Comparison of ENCODE assay signal across 1 cellular context in the genomic region with DNA sequence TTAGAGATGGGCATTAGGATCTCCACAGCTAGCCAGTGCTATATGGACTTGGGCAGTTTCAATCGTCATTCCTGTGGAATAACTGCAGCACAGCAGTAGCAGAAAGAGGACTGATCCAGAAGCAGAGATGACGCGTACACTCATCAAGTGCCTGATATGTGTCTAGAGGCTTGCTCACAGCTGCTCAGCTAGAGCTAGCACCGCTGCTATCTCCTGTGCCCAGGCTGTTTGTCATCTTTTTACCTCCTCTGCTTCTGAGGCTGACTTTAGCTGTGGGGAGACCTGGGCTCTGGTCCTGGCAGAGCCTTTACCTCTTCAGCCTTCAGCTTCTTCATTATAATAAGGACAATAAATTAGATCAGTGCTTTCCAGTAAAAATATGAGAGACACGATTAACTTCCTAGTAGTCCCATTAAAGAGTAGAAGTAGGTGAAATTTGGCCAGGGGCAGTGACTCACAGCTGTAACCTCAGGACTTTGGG.
TF ChIP-seq lines count a peak whose summit lies in the region.

No MANE protein-coding gene starts in this region.

TF ChIP-seq in K562, 482 proteins besides CTCF, POLR2A, EP300 and RAD21 (continued from another document and continues in another):
- TF ChIP-seq, protein P1, sequence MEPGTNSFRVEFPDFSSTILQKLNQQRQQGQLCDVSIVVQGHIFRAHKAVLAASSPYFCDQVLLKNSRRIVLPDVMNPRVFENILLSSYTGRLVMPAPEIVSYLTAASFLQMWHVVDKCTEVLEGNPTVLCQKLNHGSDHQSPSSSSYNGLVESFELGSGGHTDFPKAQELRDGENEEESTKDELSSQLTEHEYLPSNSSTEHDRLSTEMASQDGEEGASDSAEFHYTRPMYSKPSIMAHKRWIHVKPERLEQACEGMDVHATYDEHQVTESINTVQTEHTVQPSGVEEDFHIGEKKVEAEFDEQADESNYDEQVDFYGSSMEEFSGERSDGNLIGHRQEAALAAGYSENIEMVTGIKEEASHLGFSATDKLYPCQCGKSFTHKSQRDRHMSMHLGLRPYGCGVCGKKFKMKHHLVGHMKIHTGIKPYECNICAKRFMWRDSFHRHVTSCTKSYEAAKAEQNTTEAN (CRISPR knock-in tag; IDR thresholded peaks at IDR 0.05), result no peak
- TF ChIP-seq POLR2AphosphoS5 (IDR thresholded peaks at IDR 0.05; ENCODE audit: control insufficient read depth, insufficient read depth, low read depth, low read length), result peak; percentile 86; the same call in 1 of the 2 replicates
- no peak for TF ChIP-seq KLF6 (CRISPR knock-in tag; IDR thresholded peaks at IDR 0.05; ENCODE audit: borderline replicate concordance)
- TF ChIP-seq ZNF766 (CRISPR knock-in tag; conservative IDR thresholded peaks at IDR 0.05), result peak; percentile 63; the same call in 1 of the 2 replicates
- TF ChIP-seq, protein P2, sequence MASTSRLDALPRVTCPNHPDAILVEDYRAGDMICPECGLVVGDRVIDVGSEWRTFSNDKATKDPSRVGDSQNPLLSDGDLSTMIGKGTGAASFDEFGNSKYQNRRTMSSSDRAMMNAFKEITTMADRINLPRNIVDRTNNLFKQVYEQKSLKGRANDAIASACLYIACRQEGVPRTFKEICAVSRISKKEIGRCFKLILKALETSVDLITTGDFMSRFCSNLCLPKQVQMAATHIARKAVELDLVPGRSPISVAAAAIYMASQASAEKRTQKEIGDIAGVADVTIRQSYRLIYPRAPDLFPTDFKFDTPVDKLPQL (IDR thresholded peaks at IDR 0.05; ENCODE audit: extremely low read depth, insufficient read length), result no peak
- TF ChIP-seq, protein P3, sequence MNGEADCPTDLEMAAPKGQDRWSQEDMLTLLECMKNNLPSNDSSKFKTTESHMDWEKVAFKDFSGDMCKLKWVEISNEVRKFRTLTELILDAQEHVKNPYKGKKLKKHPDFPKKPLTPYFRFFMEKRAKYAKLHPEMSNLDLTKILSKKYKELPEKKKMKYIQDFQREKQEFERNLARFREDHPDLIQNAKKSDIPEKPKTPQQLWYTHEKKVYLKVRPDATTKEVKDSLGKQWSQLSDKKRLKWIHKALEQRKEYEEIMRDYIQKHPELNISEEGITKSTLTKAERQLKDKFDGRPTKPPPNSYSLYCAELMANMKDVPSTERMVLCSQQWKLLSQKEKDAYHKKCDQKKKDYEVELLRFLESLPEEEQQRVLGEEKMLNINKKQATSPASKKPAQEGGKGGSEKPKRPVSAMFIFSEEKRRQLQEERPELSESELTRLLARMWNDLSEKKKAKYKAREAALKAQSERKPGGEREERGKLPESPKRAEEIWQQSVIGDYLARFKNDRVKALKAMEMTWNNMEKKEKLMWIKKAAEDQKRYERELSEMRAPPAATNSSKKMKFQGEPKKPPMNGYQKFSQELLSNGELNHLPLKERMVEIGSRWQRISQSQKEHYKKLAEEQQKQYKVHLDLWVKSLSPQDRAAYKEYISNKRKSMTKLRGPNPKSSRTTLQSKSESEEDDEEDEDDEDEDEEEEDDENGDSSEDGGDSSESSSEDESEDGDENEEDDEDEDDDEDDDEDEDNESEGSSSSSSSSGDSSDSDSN (IDR thresholded peaks at IDR 0.05; ENCODE audit: borderline replicate concordance in 1 of 2, low read depth in 2 of 2, low read length in 2 of 2), result 0 out of 4 replicates have a peak, but pooled peaks of 1 of the 2 experiments have one; percentile 56
- no peak for TF ChIP-seq MBD2 (IDR thresholded peaks at IDR 0.05; ENCODE audit: borderline replicate concordance, low read depth)
- TF ChIP-seq, protein P4, sequence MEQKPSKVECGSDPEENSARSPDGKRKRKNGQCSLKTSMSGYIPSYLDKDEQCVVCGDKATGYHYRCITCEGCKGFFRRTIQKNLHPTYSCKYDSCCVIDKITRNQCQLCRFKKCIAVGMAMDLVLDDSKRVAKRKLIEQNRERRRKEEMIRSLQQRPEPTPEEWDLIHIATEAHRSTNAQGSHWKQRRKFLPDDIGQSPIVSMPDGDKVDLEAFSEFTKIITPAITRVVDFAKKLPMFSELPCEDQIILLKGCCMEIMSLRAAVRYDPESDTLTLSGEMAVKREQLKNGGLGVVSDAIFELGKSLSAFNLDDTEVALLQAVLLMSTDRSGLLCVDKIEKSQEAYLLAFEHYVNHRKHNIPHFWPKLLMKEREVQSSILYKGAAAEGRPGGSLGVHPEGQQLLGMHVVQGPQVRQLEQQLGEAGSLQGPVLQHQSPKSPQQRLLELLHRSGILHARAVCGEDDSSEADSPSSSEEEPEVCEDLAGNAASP (IDR thresholded peaks at IDR 0.05), result no peak
- TF ChIP-seq ZNF717 (CRISPR knock-in tag; IDR thresholded peaks at IDR 0.05), result no peak
- no peak for TF ChIP-seq ELF4 (CRISPR knock-in tag; IDR thresholded peaks at IDR 0.05)
- peak; percentile 18 for TF ChIP-seq TBP (optimal IDR thresholded peaks at IDR 0.05; ENCODE audit: low read depth, low read length)
- TF ChIP-seq ZC3H8 (IDR thresholded peaks at IDR 0.05), result no peak
- TF ChIP-seq NONO (IDR thresholded peaks at IDR 0.05; ENCODE audit: low read depth in 2 of 2, low read length in 1 of 2), result 0 out of 4 replicates have a peak, but pooled peaks of 1 of the 2 experiments have one; percentile 59
- TF ChIP-seq LEF1 (IDR thresholded peaks at IDR 0.05), result peak; percentile 47; the same call in 1 of the 2 replicates
- TF ChIP-seq RBM25 (IDR thresholded peaks at IDR 0.05; ENCODE audit: low read depth, low read length, severe bottlenecking), result no peak
- TF ChIP-seq PML (IDR thresholded peaks at IDR 0.05; ENCODE audit: low read length), result peak; percentile 54; the same call in 1 of the 2 replicates
- peak; percentile 76 for TF ChIP-seq MEIS2 (IDR thresholded peaks at IDR 0.05; ENCODE audit: partially characterized antibody)
- peak; percentile 89 for TF ChIP-seq SMARCA4 (IDR thresholded peaks at IDR 0.05)
- TF ChIP-seq FOXM1 (IDR thresholded peaks at IDR 0.05; ENCODE audit: low read depth), result peak; percentile 37; the same call in 1 of the 2 replicates
- TF ChIP-seq FOXM1 (CRISPR knock-in tag; IDR thresholded peaks at IDR 0.05; ENCODE audit: low read depth), result no peak
- peak; percentile 35; the same call in 1 of the 2 replicates for TF ChIP-seq CXXC5 (CRISPR knock-in tag; IDR thresholded peaks at IDR 0.05)
- TF ChIP-seq JUN (IDR thresholded peaks at IDR 0.05; ENCODE audit: borderline replicate concordance, low read depth, low read length), result peak; percentile 50; the same call in 1 of the 2 replicates
- TF ChIP-seq JUN (CRISPR knock-in tag; IDR thresholded peaks at IDR 0.05; ENCODE audit: borderline replicate concordance), result no peak
- peak; percentile 62 for TF ChIP-seq SMARCB1 (IDR thresholded peaks at IDR 0.05; ENCODE audit: insufficient read length, low read depth)
- TF ChIP-seq ZNF146 (CRISPR knock-in tag; IDR thresholded peaks at IDR 0.05; ENCODE audit: unreplicated experiment), result no peak
- peak; percentile 31; the same call in 1 of the 2 replicates for TF ChIP-seq HDAC2 (IDR thresholded peaks at IDR 0.05)
- no peak for TF ChIP-seq POLR3G (IDR thresholded peaks at IDR 0.05; ENCODE audit: extremely low read depth, insufficient read length, insufficient replicate concordance)
- TF ChIP-seq SUPT5H (IDR thresholded peaks at IDR 0.05), result no peak
- peak; percentile 93 for TF ChIP-seq TCF3 (CRISPR knock-in tag; IDR thresholded peaks at IDR 0.05)
- TF ChIP-seq STAT5A (IDR thresholded peaks at IDR 0.05; ENCODE audit: borderline replicate concordance, low read length), result peak; percentile 83; the same call in 1 of the 2 replicates
- peak; percentile 93 for TF ChIP-seq TEAD4 (IDR thresholded peaks at IDR 0.05; ENCODE audit: low read length)
- no peak for TF ChIP-seq TEAD4 (CRISPR knock-in tag; IDR thresholded peaks at IDR 0.05; ENCODE audit: borderline replicate concordance)
- TF ChIP-seq, protein P5, sequence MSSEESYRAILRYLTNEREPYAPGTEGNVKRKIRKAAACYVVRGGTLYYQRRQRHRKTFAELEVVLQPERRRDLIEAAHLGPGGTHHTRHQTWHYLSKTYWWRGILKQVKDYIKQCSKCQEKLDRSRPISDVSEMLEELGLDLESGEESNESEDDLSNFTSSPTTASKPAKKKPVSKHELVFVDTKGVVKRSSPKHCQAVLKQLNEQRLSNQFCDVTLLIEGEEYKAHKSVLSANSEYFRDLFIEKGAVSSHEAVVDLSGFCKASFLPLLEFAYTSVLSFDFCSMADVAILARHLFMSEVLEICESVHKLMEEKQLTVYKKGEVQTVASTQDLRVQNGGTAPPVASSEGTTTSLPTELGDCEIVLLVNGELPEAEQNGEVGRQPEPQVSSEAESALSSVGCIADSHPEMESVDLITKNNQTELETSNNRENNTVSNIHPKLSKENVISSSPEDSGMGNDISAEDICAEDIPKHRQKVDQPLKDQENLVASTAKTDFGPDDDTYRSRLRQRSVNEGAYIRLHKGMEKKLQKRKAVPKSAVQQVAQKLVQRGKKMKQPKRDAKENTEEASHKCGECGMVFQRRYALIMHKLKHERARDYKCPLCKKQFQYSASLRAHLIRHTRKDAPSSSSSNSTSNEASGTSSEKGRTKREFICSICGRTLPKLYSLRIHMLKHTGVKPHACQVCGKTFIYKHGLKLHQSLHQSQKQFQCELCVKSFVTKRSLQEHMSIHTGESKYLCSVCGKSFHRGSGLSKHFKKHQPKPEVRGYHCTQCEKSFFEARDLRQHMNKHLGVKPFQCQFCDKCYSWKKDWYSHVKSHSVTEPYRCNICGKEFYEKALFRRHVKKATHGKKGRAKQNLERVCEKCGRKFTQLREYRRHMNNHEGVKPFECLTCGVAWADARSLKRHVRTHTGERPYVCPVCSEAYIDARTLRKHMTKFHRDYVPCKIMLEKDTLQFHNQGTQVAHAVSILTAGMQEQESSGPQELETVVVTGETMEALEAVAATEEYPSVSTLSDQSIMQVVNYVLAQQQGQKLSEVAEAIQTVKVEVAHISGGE (CRISPR knock-in tag; IDR thresholded peaks at IDR 0.05), result peak in 1 of 3 experiments; percentile 27; a peak in 1 of 6 replicates
- TF ChIP-seq, protein P6, sequence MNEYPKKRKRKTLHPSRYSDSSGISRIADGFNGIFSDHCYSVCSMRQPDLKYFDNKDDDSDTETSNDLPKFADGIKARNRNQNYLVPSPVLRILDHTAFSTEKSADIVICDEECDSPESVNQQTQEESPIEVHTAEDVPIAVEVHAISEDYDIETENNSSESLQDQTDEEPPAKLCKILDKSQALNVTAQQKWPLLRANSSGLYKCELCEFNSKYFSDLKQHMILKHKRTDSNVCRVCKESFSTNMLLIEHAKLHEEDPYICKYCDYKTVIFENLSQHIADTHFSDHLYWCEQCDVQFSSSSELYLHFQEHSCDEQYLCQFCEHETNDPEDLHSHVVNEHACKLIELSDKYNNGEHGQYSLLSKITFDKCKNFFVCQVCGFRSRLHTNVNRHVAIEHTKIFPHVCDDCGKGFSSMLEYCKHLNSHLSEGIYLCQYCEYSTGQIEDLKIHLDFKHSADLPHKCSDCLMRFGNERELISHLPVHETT (CRISPR knock-in tag; conservative IDR thresholded peaks at IDR 0.05 in 1 of 2, IDR thresholded peaks at IDR 0.05 in 1 of 2), result no peak
- TF ChIP-seq, protein P7, sequence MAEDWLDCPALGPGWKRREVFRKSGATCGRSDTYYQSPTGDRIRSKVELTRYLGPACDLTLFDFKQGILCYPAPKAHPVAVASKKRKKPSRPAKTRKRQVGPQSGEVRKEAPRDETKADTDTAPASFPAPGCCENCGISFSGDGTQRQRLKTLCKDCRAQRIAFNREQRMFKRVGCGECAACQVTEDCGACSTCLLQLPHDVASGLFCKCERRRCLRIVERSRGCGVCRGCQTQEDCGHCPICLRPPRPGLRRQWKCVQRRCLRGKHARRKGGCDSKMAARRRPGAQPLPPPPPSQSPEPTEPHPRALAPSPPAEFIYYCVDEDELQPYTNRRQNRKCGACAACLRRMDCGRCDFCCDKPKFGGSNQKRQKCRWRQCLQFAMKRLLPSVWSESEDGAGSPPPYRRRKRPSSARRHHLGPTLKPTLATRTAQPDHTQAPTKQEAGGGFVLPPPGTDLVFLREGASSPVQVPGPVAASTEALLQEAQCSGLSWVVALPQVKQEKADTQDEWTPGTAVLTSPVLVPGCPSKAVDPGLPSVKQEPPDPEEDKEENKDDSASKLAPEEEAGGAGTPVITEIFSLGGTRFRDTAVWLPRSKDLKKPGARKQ (CRISPR knock-in tag; IDR thresholded peaks at IDR 0.05), result no peak
- no peak for TF ChIP-seq SREBF2 (CRISPR knock-in tag; IDR thresholded peaks at IDR 0.05)
- TF ChIP-seq, protein P8, sequence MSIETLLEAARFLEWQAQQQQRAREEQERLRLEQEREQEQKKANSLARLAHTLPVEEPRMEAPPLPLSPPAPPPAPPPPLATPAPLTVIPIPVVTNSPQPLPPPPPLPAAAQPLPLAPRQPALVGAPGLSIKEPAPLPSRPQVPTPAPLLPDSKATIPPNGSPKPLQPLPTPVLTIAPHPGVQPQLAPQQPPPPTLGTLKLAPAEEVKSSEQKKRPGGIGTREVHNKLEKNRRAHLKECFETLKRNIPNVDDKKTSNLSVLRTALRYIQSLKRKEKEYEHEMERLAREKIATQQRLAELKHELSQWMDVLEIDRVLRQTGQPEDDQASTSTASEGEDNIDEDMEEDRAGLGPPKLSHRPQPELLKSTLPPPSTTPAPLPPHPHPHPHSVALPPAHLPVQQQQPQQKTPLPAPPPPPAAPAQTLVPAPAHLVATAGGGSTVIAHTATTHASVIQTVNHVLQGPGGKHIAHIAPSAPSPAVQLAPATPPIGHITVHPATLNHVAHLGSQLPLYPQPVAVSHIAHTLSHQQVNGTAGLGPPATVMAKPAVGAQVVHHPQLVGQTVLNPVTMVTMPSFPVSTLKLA (conservative IDR thresholded peaks at IDR 0.05), result 0 out of 4 replicates have a peak, but pooled peaks of 1 of the 2 experiments have one; percentile 16
- TF ChIP-seq ZNF584 (CRISPR knock-in tag; IDR thresholded peaks at IDR 0.05; ENCODE audit: low read depth), result no peak
- no peak for TF ChIP-seq NR2C1 (IDR thresholded peaks at IDR 0.05)
- no peak for TF ChIP-seq NR2C1 (tag; IDR thresholded peaks at IDR 0.05)
- no peak for TF ChIP-seq THRAP3 (IDR thresholded peaks at IDR 0.05; ENCODE audit: borderline replicate concordance)
- TF ChIP-seq NCOA6 (IDR thresholded peaks at IDR 0.05), result no peak
- peak; percentile 88 for TF ChIP-seq NCOR1 (IDR thresholded peaks at IDR 0.05)
- 0 out of 2 replicates have a peak, but pooled peaks have one; percentile 20 for TF ChIP-seq SP1 (CRISPR knock-in tag; IDR thresholded peaks at IDR 0.05)
- no peak for TF ChIP-seq ZNF699 (CRISPR knock-in tag; IDR thresholded peaks at IDR 0.05; ENCODE audit: insufficient replicate concordance)
- peak; percentile 83 for TF ChIP-seq TAL1 (IDR thresholded peaks at IDR 0.05)
- 0 out of 2 replicates have a peak, but pooled peaks have one; percentile 31 for TF ChIP-seq BCOR (IDR thresholded peaks at IDR 0.05)
- no peak for TF ChIP-seq SNRNP70 (optimal IDR thresholded peaks at IDR 0.05; ENCODE audit: low read depth, low read length)
